In the genomic region with DNA sequence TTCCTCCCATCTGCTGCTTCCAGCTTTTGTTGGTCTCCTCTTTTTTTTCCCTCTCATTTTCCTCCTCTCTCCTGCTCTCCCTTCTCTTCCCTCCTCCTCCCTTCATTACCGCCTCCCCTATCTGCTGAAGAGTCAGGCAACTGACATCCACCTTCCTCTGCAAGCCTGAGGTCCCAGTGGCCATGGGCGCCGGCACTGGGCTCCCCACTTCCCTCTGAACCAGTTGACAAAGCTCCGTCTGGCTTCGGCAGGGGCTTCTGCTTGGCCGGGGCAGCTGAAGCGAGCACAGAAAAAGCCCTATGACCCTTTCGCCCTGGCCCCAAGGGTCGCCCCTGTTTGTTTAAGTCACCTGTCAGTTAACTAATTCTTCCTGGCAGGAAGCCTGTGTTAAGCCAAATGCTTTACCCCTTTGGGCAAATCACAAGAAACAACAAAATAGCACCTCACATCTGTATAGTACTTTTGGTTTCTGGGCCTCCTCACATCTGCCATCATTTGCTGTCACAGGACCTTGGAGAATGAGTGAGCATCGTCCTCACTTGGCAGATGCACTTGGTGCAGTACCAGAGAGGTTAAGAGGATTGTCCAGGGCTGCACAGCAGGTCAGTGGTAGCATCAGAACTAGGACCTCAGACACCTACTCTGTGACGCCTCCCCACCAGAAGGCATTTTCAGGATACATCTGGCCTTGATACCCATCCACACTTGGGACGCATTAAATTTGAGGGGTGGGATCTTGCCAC, we compare ENCODE assay signal across 1 cellular context.
TF ChIP-seq lines count a peak whose summit lies in the region.

No MANE protein-coding gene starts in this region.

TF ChIP-seq in H1, 55 proteins besides CTCF, POLR2A, EP300 and RAD21:
- no peak for TF ChIP-seq TAF1 (IDR thresholded peaks at IDR 0.05; ENCODE audit: low read depth, low read length)
- TF ChIP-seq SIRT6 (IDR thresholded peaks at IDR 0.05; ENCODE audit: low read length): no peak
- no peak for TF ChIP-seq BACH1 (IDR thresholded peaks at IDR 0.05; ENCODE audit: low read length)
- TF ChIP-seq SIN3A (conservative IDR thresholded peaks at IDR 0.05 in 1 of 2, IDR thresholded peaks at IDR 0.05 in 1 of 2; ENCODE audit: low read depth in 1 of 2, low read length in 2 of 2): no peak
- TF ChIP-seq KDM1A (IDR thresholded peaks at IDR 0.05; ENCODE audit: borderline replicate concordance, low read length): 0 out of 2 replicates have a peak, but pooled peaks have one; percentile 49
- TF ChIP-seq GTF2F1 (IDR thresholded peaks at IDR 0.05; ENCODE audit: borderline replicate concordance, low read depth, low read length): no peak
- no peak for TF ChIP-seq TBP (IDR thresholded peaks at IDR 0.05; ENCODE audit: low read depth, low read length)
